In the genomic region with DNA sequence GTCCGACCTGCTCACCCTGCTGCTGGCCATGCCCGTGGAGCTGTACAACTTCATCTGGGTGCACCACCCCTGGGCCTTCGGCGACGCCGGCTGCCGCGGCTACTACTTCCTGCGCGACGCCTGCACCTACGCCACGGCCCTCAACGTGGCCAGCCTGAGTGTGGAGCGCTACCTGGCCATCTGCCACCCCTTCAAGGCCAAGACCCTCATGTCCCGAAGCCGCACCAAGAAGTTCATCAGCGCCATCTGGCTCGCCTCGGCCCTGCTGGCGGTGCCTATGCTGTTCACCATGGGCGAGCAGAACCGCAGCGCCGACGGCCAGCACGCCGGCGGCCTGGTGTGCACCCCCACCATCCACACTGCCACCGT, we compare ENCODE assay signal across 19 cellular contexts. TPM values are rescaled to one million over a fixed set of nuclear protein-coding genes. Genes with fewer than 3 reads are reported as not detected.
DNase-seq lines count a peak whose midpoint lies in the region; ATAC-seq and TF ChIP-seq lines count a peak whose summit lies in the region.
"Had no signal": no experiment of that assay in that cellular context is flagged by ENCODE, and none has a peak within 500 bp of the region (broad histone marks: within the 10 kb centered on the region; RNA-seq: fewer than 3 reads in every experiment).

No MANE protein-coding gene starts in this region.

- peak overlapping the region in 3 of 4 donors; percentile 79 to 96 (median 88) for H3K27ac ChIP-seq in sigmoid colon
- H3K27ac ChIP-seq: SJSA1 had no signal

- no peak for TF ChIP-seq POLR2A in sigmoid colon (IDR thresholded peaks at IDR 0.05)

- 86% methylated on average over 30 of the region's 30 CpGs for WGBS in sigmoid colon, 2 donors

- H3K4me3 Mint-ChIP-seq in activated naive CD8-positive, alpha-beta T cell, result peak overlapping the region; percentile 20
- H3K4me3 Mint-ChIP-seq in activated naive CD8-positive, alpha-beta T cell treated with anti-CD3 and anti-CD28 coated beads for 36 hours, result no peak overlapping the region
- H3K4me3 Mint-ChIP-seq in WTC11, result peak overlapping the region; percentile 37
- H3K4me3 Mint-ChIP-seq: activated CD4-positive, alpha-beta T cell treated with anti-CD3 and anti-CD28 coated beads for 36 hours; natural killer cell had no signal

- TF ChIP-seq CTCF in WTC11 (IDR thresholded peaks at IDR 0.05), result no peak
- TF ChIP-seq CTCF in sigmoid colon (IDR thresholded peaks at IDR 0.05), result no peak

- no peak for DNase-seq in activated naive CD8-positive, alpha-beta T cell treated with anti-CD3 and anti-CD28 coated beads for 36 hours
- DNase-seq in NCI-H2171 (lab: John Stamatoyannopoulos, UW) (peak; percentile 17), WTC11 (ENCODE audit: low spot score) (no peak), sigmoid colon (no peak), NCI-H1105 (lab: John Stamatoyannopoulos, UW) (no peak)
- no peak for DNase-seq in activated CD8-positive, alpha-beta memory T cell treated with anti-CD3 and anti-CD28 coated beads, Interleukin-2, amount 50 U/mL, for 48 hours
- DNase-seq in activated T-cell treated with anti-CD3 and anti-CD28 coated beads, Interleukin-2, amount 50 U/mL, for 1 hour, result no peak
- DNase-seq: activated CD4-positive, alpha-beta T cell treated with anti-CD3 and anti-CD28 coated beads for 36 hours; activated naive CD4-positive, alpha-beta T cell treated with Interleukin-2 at 50 U/mL for 16 hours; erythroblast; GOT3; natural killer cell; NCI-H1436; stimulated activated naive CD4-positive, alpha-beta T cell; trophoblast cell had no signal

- no peaks in the 10 kb centered on the region for H3K36me3 Mint-ChIP-seq in activated naive CD8-positive, alpha-beta T cell
- H3K36me3 Mint-ChIP-seq in activated naive CD8-positive, alpha-beta T cell treated with anti-CD3 and anti-CD28 coated beads for 36 hours, result no peaks in the 10 kb centered on the region
- H3K36me3 Mint-ChIP-seq in WTC11, result no peaks in the 10 kb centered on the region
- H3K36me3 Mint-ChIP-seq: natural killer cell had no signal

- H3K27ac Mint-ChIP-seq in activated naive CD8-positive, alpha-beta T cell, result no peak overlapping the region
- no peak overlapping the region for H3K27ac Mint-ChIP-seq in activated naive CD8-positive, alpha-beta T cell treated with anti-CD3 and anti-CD28 coated beads for 36 hours
- H3K27ac Mint-ChIP-seq in WTC11, result no peak overlapping the region
- H3K27ac Mint-ChIP-seq: activated CD4-positive, alpha-beta T cell treated with anti-CD3 and anti-CD28 coated beads for 36 hours; natural killer cell; progenitor cell of endocrine pancreas had no signal

- POLR2A ChIA-PET in WTC11 (lab: Charles Lee), result no interaction called here

- peaks cover 12% of the 10 kb centered on the region for H3K4me1 Mint-ChIP-seq in activated naive CD8-positive, alpha-beta T cell (ENCODE audit: low read depth)
- peaks cover 9% of the 10 kb centered on the region for H3K4me1 Mint-ChIP-seq in activated naive CD8-positive, alpha-beta T cell treated with anti-CD3 and anti-CD28 coated beads for 36 hours
- H3K4me1 Mint-ChIP-seq in WTC11, result 0 out of 2 replicates have a peak, but pooled peaks cover 3% of the 10 kb centered on the region

- intact Hi-C loops in sigmoid colon (cut with DNase I), result no loop called here

- peaks cover 4 to 56% (median 55%) of the 10 kb centered on the region in 4 donors for H3K4me1 ChIP-seq in sigmoid colon

- TF ChIP-seq EP300 in sigmoid colon (IDR thresholded peaks at IDR 0.05), result no peak

- no peaks in the 10 kb centered on the region for H3K36me3 ChIP-seq in sigmoid colon
- H3K36me3 ChIP-seq: SJSA1 had no signal

- peaks cover 7 to 32% (median 27%) of the 10 kb centered on the region in 3 donors for H3K27me3 ChIP-seq in sigmoid colon

- peaks cover 10% of the 10 kb centered on the region for H3K27me3 Mint-ChIP-seq in activated naive CD8-positive, alpha-beta T cell
- peaks cover 27% of the 10 kb centered on the region for H3K27me3 Mint-ChIP-seq in activated naive CD8-positive, alpha-beta T cell treated with anti-CD3 and anti-CD28 coated beads for 36 hours
- H3K27me3 Mint-ChIP-seq in WTC11 (ENCODE audit: low read depth), result peaks cover 35% of the 10 kb centered on the region

- CTCF ChIA-PET in WTC11 (lab: Charles Lee), result interaction anchor here (1.0 to 4.7 kb wide), 16 partner anchors 11 to 210 kb away, joined by 3 to 38 read pairs (median 11); no protein-coding TSS in a partner anchor

- peak overlapping the region; percentile 38 to 72 (median 59) for H3K4me3 ChIP-seq in sigmoid colon
- H3K4me3 ChIP-seq: lung, SJSA1 had no signal

- no peaks in the 10 kb centered on the region for H3K9me3 ChIP-seq in sigmoid colon
- H3K9me3 ChIP-seq: SJSA1 had no signal

- no peak for ATAC-seq in WTC11
- ATAC-seq: activated CD4-positive, alpha-beta T cell treated with anti-CD3 and anti-CD28 coated beads for 36 hours; natural killer cell had no signal

- no peaks in the 10 kb centered on the region for H3K9me3 Mint-ChIP-seq in activated naive CD8-positive, alpha-beta T cell (ENCODE audit: low read depth)
- H3K9me3 Mint-ChIP-seq in activated naive CD8-positive, alpha-beta T cell treated with anti-CD3 and anti-CD28 coated beads for 36 hours, result no peaks in the 10 kb centered on the region
- H3K9me3 Mint-ChIP-seq in WTC11, result no peaks in the 10 kb centered on the region
- H3K9me3 Mint-ChIP-seq: natural killer cell had no signal

TF ChIP-seq in WTC11, 78 proteins besides CTCF, POLR2A, EP300 and RAD21:
- TF ChIP-seq ESRRA (CRISPR knock-in tag; IDR thresholded peaks at IDR 0.05; ENCODE audit: borderline replicate concordance) (no peak), NFE2L1 (CRISPR knock-in tag; IDR thresholded peaks at IDR 0.05) (no peak), SMAD4 (CRISPR knock-in tag; IDR thresholded peaks at IDR 0.05) (no peak), MXD4 (CRISPR knock-in tag; IDR thresholded peaks at IDR 0.05; ENCODE audit: borderline replicate concordance) (no peak), ZMAT4 (CRISPR knock-in tag; IDR thresholded peaks at IDR 0.05) (no peak), CREB1 (CRISPR knock-in tag; IDR thresholded peaks at IDR 0.05) (no peak), GTF2I (CRISPR knock-in tag; conservative IDR thresholded peaks at IDR 0.05) (no peak), KAT7 (CRISPR knock-in tag; IDR thresholded peaks at IDR 0.05; ENCODE audit: borderline replicate concordance) (no peak), ZSCAN18 (CRISPR knock-in tag; IDR thresholded peaks at IDR 0.05) (no peak)
- TF ChIP-seq, protein P1, sequence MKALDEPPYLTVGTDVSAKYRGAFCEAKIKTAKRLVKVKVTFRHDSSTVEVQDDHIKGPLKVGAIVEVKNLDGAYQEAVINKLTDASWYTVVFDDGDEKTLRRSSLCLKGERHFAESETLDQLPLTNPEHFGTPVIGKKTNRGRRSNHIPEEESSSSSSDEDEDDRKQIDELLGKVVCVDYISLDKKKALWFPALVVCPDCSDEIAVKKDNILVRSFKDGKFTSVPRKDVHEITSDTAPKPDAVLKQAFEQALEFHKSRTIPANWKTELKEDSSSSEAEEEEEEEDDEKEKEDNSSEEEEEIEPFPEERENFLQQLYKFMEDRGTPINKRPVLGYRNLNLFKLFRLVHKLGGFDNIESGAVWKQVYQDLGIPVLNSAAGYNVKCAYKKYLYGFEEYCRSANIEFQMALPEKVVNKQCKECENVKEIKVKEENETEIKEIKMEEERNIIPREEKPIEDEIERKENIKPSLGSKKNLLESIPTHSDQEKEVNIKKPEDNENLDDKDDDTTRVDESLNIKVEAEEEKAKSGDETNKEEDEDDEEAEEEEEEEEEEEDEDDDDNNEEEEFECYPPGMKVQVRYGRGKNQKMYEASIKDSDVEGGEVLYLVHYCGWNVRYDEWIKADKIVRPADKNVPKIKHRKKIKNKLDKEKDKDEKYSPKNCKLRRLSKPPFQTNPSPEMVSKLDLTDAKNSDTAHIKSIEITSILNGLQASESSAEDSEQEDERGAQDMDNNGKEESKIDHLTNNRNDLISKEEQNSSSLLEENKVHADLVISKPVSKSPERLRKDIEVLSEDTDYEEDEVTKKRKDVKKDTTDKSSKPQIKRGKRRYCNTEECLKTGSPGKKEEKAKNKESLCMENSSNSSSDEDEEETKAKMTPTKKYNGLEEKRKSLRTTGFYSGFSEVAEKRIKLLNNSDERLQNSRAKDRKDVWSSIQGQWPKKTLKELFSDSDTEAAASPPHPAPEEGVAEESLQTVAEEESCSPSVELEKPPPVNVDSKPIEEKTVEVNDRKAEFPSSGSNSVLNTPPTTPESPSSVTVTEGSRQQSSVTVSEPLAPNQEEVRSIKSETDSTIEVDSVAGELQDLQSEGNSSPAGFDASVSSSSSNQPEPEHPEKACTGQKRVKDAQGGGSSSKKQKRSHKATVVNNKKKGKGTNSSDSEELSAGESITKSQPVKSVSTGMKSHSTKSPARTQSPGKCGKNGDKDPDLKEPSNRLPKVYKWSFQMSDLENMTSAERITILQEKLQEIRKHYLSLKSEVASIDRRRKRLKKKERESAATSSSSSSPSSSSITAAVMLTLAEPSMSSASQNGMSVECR (CRISPR knock-in tag; IDR thresholded peaks at IDR 0.05; ENCODE audit: borderline replicate concordance), result no peak
- TF ChIP-seq, protein P2, sequence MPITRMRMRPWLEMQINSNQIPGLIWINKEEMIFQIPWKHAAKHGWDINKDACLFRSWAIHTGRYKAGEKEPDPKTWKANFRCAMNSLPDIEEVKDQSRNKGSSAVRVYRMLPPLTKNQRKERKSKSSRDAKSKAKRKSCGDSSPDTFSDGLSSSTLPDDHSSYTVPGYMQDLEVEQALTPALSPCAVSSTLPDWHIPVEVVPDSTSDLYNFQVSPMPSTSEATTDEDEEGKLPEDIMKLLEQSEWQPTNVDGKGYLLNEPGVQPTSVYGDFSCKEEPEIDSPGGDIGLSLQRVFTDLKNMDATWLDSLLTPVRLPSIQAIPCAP (CRISPR knock-in tag; IDR thresholded peaks at IDR 0.05), result no peak
TF ChIP-seq in WTC11: peak in this region for 0.

RNA-seq across cellular contexts. Expression of gene NTSR1, which starts 0.9 kb away (rescaled TPM):
- total RNA-seq in activated naive CD8-positive, alpha-beta T cell treated with anti-CD3 and anti-CD28 coated beads for 36 hours, result not detected
- total RNA-seq in WTC11 (2021) (0.57 to 0.85 TPM (median 0.63 TPM) in 3 replicates), sigmoid colon (10 to 100 TPM in 3 of 4 donors, 1 to 10 TPM in 1; 5.4 to 54.0 (median 27.6) TPM)
- polyA plus RNA-seq in sigmoid colon, result 1 to 10 TPM in 1 of 3 donors, under 1 TPM in 1, not detected in 1; 0.60 to 1.4 TPM
- total RNA-seq: progenitor cell of endocrine pancreas, SJSA1 had no signal
